In the genomic region with DNA sequence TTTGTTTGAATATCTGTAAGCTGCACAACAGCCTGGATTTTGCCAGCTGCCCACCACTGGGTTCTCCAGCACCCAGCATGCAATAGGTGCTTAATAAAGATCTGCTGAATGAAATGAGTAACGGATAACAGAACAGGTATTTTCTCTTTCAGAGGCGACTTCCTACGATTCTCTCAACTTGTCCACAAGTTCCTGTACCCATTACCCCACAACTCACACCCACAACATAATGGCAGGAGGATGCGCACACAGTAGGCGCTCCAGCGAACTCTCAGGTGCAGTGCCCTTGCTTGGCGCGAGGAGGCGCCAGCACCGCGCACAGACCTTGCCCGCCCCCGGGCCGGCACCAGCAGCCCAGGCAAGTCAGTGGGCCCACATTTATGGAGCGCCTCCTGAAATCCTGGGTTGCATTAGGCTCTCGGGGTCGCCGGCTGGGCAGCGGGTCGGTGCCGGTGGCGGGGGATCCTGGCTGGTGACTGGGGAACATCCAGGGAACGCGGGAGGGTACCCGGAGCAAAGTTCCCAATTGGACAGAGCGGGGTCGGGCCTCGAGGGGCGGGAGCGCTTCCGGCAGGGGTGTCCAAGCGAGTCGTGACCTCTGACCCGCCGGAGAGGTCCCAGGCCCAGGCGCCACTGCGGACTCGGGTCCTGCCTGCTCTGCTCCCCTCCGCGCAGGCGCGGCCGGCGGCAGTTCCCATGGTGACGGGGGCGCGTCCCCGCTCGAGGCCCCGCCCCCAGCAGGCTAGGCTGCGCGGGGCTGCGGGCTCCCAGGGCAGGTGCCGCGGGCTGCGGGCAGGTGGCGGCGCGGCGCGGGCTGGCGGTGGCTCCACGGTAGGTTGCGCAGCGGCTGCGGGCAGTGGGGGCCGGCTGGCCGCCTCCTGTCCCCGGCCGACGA, we compare ENCODE assay signal across 1 cellular context.
A peak's percentile ranks its signal among the peaks of the same experiment; 100 is the strongest.
TF ChIP-seq lines count a peak whose summit lies in the region.

Gene KIAA1671 (plus strand): TSS at position 775 of the 895 bp plus-strand sequence. CDS start 75,284 bp downstream, outside the sequence.

TF ChIP-seq in HepG2, 621 proteins besides CTCF, POLR2A, EP300 and RAD21 (continued from another document and continues in another):
- TF ChIP-seq ZZZ3 (CRISPR knock-in tag; IDR thresholded peaks at IDR 0.05; ENCODE audit: borderline replicate concordance): 0 out of 2 replicates have a peak, but pooled peaks have one; percentile 52
- no peak for TF ChIP-seq MBD4 (IDR thresholded peaks at IDR 0.05; ENCODE audit: borderline replicate concordance, low read length)
- TF ChIP-seq, protein P1, sequence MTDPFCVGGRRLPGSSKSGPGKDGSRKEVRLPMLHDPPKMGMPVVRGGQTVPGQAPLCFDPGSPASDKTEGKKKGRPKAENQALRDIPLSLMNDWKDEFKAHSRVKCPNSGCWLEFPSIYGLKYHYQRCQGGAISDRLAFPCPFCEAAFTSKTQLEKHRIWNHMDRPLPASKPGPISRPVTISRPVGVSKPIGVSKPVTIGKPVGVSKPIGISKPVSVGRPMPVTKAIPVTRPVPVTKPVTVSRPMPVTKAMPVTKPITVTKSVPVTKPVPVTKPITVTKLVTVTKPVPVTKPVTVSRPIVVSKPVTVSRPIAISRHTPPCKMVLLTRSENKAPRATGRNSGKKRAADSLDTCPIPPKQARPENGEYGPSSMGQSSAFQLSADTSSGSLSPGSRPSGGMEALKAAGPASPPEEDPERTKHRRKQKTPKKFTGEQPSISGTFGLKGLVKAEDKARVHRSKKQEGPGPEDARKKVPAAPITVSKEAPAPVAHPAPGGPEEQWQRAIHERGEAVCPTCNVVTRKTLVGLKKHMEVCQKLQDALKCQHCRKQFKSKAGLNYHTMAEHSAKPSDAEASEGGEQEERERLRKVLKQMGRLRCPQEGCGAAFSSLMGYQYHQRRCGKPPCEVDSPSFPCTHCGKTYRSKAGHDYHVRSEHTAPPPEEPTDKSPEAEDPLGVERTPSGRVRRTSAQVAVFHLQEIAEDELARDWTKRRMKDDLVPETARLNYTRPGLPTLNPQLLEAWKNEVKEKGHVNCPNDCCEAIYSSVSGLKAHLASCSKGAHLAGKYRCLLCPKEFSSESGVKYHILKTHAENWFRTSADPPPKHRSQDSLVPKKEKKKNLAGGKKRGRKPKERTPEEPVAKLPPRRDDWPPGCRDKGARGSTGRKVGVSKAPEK (CRISPR knock-in tag; IDR thresholded peaks at IDR 0.05; ENCODE audit: borderline replicate concordance): no peak
- no peak for TF ChIP-seq ZNF7 (CRISPR knock-in tag; IDR thresholded peaks at IDR 0.05)
- TF ChIP-seq, protein P2, sequence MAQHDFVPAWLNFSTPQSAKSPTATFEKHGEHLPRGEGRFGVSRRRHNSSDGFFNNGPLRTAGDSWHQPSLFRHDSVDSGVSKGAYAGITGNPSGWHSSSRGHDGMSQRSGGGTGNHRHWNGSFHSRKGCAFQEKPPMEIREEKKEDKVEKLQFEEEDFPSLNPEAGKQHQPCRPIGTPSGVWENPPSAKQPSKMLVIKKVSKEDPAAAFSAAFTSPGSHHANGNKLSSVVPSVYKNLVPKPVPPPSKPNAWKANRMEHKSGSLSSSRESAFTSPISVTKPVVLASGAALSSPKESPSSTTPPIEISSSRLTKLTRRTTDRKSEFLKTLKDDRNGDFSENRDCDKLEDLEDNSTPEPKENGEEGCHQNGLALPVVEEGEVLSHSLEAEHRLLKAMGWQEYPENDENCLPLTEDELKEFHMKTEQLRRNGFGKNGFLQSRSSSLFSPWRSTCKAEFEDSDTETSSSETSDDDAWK (CRISPR knock-in tag; IDR thresholded peaks at IDR 0.05): no peak
- TF ChIP-seq ZFP37 (CRISPR knock-in tag; IDR thresholded peaks at IDR 0.05; ENCODE audit: borderline replicate concordance): no peak
- peak; percentile 98 for TF ChIP-seq NR2C2 (CRISPR knock-in tag; IDR thresholded peaks at IDR 0.05; ENCODE audit: borderline replicate concordance)
- TF ChIP-seq ARID2 (CRISPR knock-in tag; IDR thresholded peaks at IDR 0.05; ENCODE audit: borderline replicate concordance): no peak
- TF ChIP-seq MIXL1 (CRISPR knock-in tag; IDR thresholded peaks at IDR 0.05): no peak
- TF ChIP-seq NR1H2 (CRISPR knock-in tag; IDR thresholded peaks at IDR 0.05; ENCODE audit: borderline replicate concordance, low read depth): 0 out of 2 replicates have a peak, but pooled peaks have one; percentile 19
- no peak for TF ChIP-seq ZNF879 (CRISPR knock-in tag; IDR thresholded peaks at IDR 0.05)
- no peak for TF ChIP-seq ZNF180 (CRISPR knock-in tag; IDR thresholded peaks at IDR 0.05; ENCODE audit: borderline replicate concordance, low read depth)
- TF ChIP-seq TRAFD1 (CRISPR knock-in tag; IDR thresholded peaks at IDR 0.05; ENCODE audit: borderline replicate concordance): no peak
- TF ChIP-seq ZNF512 (CRISPR knock-in tag; IDR thresholded peaks at IDR 0.05): no peak
- no peak for TF ChIP-seq GRHL1 (CRISPR knock-in tag; conservative IDR thresholded peaks at IDR 0.05)
- no peak for TF ChIP-seq ZNF484 (CRISPR knock-in tag; IDR thresholded peaks at IDR 0.05; ENCODE audit: borderline replicate concordance, low read depth)
- no peak for TF ChIP-seq ZMAT5 (CRISPR knock-in tag; IDR thresholded peaks at IDR 0.05; ENCODE audit: borderline replicate concordance, low read depth)
- no peak; the same call in none of the 2 replicates for TF ChIP-seq ZNF891 (CRISPR knock-in tag; IDR thresholded peaks at IDR 0.05)
- TF ChIP-seq PHF5A (CRISPR knock-in tag; IDR thresholded peaks at IDR 0.05; ENCODE audit: low read depth, unreplicated experiment): no peak
- TF ChIP-seq ZNF407 (CRISPR knock-in tag; IDR thresholded peaks at IDR 0.05; ENCODE audit: not compliant biosample characterization): no peak
- no peak for TF ChIP-seq CERS6 (CRISPR knock-in tag; IDR thresholded peaks at IDR 0.05)
- TF ChIP-seq MEIS1 (CRISPR knock-in tag; IDR thresholded peaks at IDR 0.05; ENCODE audit: borderline replicate concordance): peak; percentile 46; the same call in 1 of the 2 replicates
